In the genomic region with DNA sequence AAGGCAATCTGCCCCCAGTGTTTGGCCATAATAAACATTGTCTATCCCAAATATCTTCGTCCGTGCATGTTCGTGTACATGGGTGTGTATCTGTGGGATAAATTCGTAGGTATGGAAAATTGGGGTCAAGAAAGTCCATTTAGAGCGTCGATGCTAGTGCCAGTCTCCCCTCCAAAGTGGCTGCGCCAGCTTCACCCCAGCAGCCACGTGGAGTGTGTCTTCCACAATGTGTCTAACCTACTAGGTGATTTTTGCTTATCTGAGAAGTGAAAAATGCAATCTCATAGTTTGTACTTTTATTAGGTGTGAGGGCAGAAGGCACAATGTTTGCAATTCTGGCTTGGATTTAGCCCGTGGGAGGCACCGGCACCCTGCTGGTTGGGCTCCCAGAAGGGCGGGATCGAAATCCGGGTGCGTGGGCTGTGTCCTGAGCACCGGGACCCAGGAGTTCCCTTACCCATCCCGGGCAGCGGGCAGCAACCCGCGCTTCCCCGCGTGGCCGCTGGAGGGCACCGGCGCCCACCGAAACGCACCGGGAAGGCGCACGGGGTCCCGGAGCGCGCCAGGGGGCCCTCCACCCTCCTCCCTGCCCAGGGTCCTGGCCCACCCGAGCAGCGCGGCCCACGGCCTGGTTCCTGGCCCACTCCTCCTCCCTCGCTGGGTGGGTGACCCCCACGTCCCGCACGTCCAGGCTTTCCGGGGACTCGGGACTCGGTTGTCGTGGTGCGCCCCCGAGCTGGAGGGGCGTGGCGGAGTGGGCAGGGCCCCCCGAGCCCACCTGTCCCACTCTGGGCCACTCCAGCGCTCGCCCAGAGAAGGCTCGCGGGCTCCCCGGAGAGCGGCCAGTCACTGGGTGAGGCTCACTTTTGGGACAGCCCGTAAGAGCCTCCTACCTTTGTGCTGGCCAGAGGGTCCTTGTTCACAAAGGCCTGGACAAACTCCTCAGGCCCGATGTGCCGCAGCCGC, we compare ENCODE assay signal across 1 cellular context.
TF ChIP-seq lines count a peak whose summit lies in the region.

No MANE protein-coding gene starts in this region.

TF ChIP-seq in HepG2, 621 proteins besides CTCF, POLR2A, EP300 and RAD21 (continued from another document):
- no peak for TF ChIP-seq CREB3 (CRISPR knock-in tag; IDR thresholded peaks at IDR 0.05)
- TF ChIP-seq ZNF782 (CRISPR knock-in tag; IDR thresholded peaks at IDR 0.05; ENCODE audit: borderline replicate concordance): no peak
- no peak for TF ChIP-seq ZNF383 (CRISPR knock-in tag; IDR thresholded peaks at IDR 0.05; ENCODE audit: borderline replicate concordance)
- TF ChIP-seq NCOR1 (IDR thresholded peaks at IDR 0.05; ENCODE audit: borderline replicate concordance, low read length): no peak
- TF ChIP-seq ZNF230 (CRISPR knock-in tag; IDR thresholded peaks at IDR 0.05): no peak
